19 cellular contexts compared by ENCODE assay signal in genomic region chr12:52212701-52213540, GRCh38. TPM values are rescaled to one million over a fixed set of nuclear protein-coding genes. Genes with fewer than 3 reads are reported as not detected.
DNase-seq lines count a peak whose midpoint lies in the region; ATAC-seq, FAIRE-seq and TF ChIP-seq lines count a peak whose summit lies in the region.
"Had no signal": no experiment of that assay in that cellular context is flagged by ENCODE, and none has a peak within 500 bp of the region (broad histone marks: within the 10 kb centered on the region; RNA-seq: fewer than 3 reads in every experiment).

No MANE protein-coding gene starts in this region.

- H3K4me2 ChIP-seq in HepG2 (ENCODE audit: low read depth, low read length) = no peak overlapping the region

- no peaks in the 10 kb centered on the region for H3K27me3 ChIP-seq in right lobe of liver
- peaks cover 12 to 30% of the 10 kb centered on the region in 2 experiments; a peak in 3 of 5 replicates for H3K27me3 ChIP-seq in HepG2 (ENCODE audit: control insufficient read depth in 1 of 2, insufficient read depth in 2 of 2, low read length in 2 of 2)
- no peaks in the 10 kb centered on the region for H3K27me3 ChIP-seq in Panc1 (ENCODE audit: control insufficient read depth, insufficient read depth, low read length)
- no peaks in the 10 kb centered on the region for H3K27me3 ChIP-seq in aorta (ENCODE audit: control insufficient read depth in 1 of 2, insufficient read depth in 2 of 2, low read length in 1 of 2)
- H3K27me3 ChIP-seq: colonic mucosa, Peyer's patch, vagina had no signal

- no peak overlapping the region for H3K4me3 ChIP-seq in right lobe of liver
- H3K4me3 ChIP-seq in HepG2 (replicated peaks in 1 of 3; ENCODE audit: insufficient read depth in 1 of 3, low read depth in 2 of 3, low read length in 3 of 3) = no peak overlapping the region
- H3K4me3 ChIP-seq in Panc1 (ENCODE audit: low read depth in 2 of 2, low read length in 2 of 2) = no peak overlapping the region
- no peak overlapping the region for H3K4me3 ChIP-seq in aorta (ENCODE audit: low read length in 2 of 2)
- H3K4me3 ChIP-seq in coronary artery = no peak overlapping the region
- H3K4me3 ChIP-seq: colonic mucosa, Peyer's patch, vagina had no signal

- no peak for TF ChIP-seq RAD21 in HepG2 (CRISPR knock-in tag; IDR thresholded peaks at IDR 0.05)

- intact Hi-C loops in right lobe of liver (cut with DNase I) = loop anchor here in 1 of 2 donors (5.0 kb wide), 1 partner anchor 46 kb away; no protein-coding TSS in a partner anchor
- intact Hi-C loops in HepG2 (cut with micrococcal nuclease; ENCODE audit: unreplicated experiment) = no loop called here
- intact Hi-C loops in Panc1 (cut with micrococcal nuclease; ENCODE audit: unreplicated experiment) = no loop called here
- intact Hi-C loops in aorta (cut with DNase I) = loop anchor here (5.0 kb wide), 2 partner anchors 109 to 114 kb away; partner anchors contain the start of gene KRT83 (in 1 of the 2)

- DNase-seq in right lobe of liver = peak in 2 of 3 donors; percentile 18 to 50
- DNase-seq in HepG2 (ENCODE audit: low spot score) = no peak
- no peak for DNase-seq in Panc1 (ENCODE audit: low read depth, low spot score)
- peak; percentile 67 for DNase-seq in mesenteric fat pad (ENCODE audit: low spot score)
- peak; percentile 26 to 33 for DNase-seq in aorta
- no peak for DNase-seq in substantia nigra (lab: John Stamatoyannopoulos, UW)
- DNase-seq in coronary artery (ENCODE audit: low spot score) = no peak
- DNase-seq: activated gamma-delta T cell, DMS 273 treated with DMSO at 0.1 percent for 48 hours had no signal

- BruUV-seq in HepG2 (replicated peaks; lab: Mats Ljungman, UMichigan) = no TSS peak
- BruUV-seq in Panc1 (replicated peaks; lab: Mats Ljungman, UMichigan) = no TSS peak

- no peak for TF ChIP-seq EP300 in HepG2 (IDR thresholded peaks at IDR 0.05; ENCODE audit: low read depth in 2 of 2, low read length in 2 of 2)
- TF ChIP-seq EP300 in HepG2 (CRISPR knock-in tag; IDR thresholded peaks at IDR 0.05; ENCODE audit: borderline replicate concordance) = no peak

- FAIRE-seq in HepG2 (lab: Jason Lieb, UNC) = no peak

- CTCF ChIA-PET in HepG2 (lab: Yijun Ruan, JAX; ENCODE audit: low intra/inter-chr PET ratio, low total read pairs) (interaction anchor here (1.2 to 1.6 kb wide), 5 partner anchors 34 to 73 kb away, joined by 3 to 21 read pairs (median 5); no protein-coding TSS in a partner anchor), Panc1 (lab: Charles Lee) (interaction anchor here (0.6 to 1.3 kb wide), 5 partner anchors 23 to 131 kb away, joined by 3 to 5 read pairs (median 3); no protein-coding TSS in a partner anchor)

- no peak for TF ChIP-seq CTCF in right lobe of liver (IDR thresholded peaks at IDR 0.05)
- no peak for TF ChIP-seq CTCF in HepG2 (CRISPR knock-in tag; IDR thresholded peaks at IDR 0.05)
- TF ChIP-seq CTCF in Panc1 (IDR thresholded peaks at IDR 0.05) = no peak
- TF ChIP-seq CTCF in coronary artery (IDR thresholded peaks at IDR 0.05) = no peak

- no peaks in the 10 kb centered on the region for H4K20me1 ChIP-seq in HepG2 (ENCODE audit: insufficient read depth, low read length)

- WGBS in right lobe of liver (ENCODE audit: insufficient coverage, low coverage, low lambda C conversion rate, missing lambda C conversion rate) = 41% methylated on average over 8 of the region's 13 CpGs
- WGBS in HepG2 (ENCODE audit: low lambda C conversion rate) = 17% methylated on average over 11 of the region's 13 CpGs
- WGBS in aorta, 2 donors = 92 to 94% methylated on average over 12 to 13 of the region's 13 CpGs

- H3K9me3 ChIP-seq in right lobe of liver (no peaks in the 10 kb centered on the region), HepG2 (ENCODE audit: low read length) (no peaks in the 10 kb centered on the region), Panc1 (ENCODE audit: control insufficient read depth, insufficient read depth, low read depth, low read length) (no peaks in the 10 kb centered on the region), aorta (ENCODE audit: control insufficient read depth, low read length) (no peaks in the 10 kb centered on the region)
- H3K9me3 ChIP-seq: colonic mucosa, Peyer's patch, vagina had no signal

- H3K79me2 ChIP-seq in HepG2 (ENCODE audit: insufficient read depth, low read length) = no peaks in the 10 kb centered on the region

- in situ Hi-C loops in HepG2 (cut with HindIII; ENCODE audit: extremely low pct_ligation_motif_present, low pct_unique_long_range_greater_than_20kb) (no loop called here), Panc1 (cut with HindIII; ENCODE audit: low pct_unique_long_range_greater_than_20kb, low sequenced_read_pairs) (no loop called here)

- no peak overlapping the region for H3K9ac ChIP-seq in HepG2 (ENCODE audit: insufficient read depth, low read depth, low read length)

- no peak overlapping the region for H3K27ac ChIP-seq in right lobe of liver
- no peak overlapping the region for H3K27ac ChIP-seq in HepG2 (ENCODE audit: extremely low read length, insufficient read depth, low read length)
- H3K27ac ChIP-seq in Panc1 (ENCODE audit: low read length) = peak overlapping the region; percentile 66
- H3K27ac ChIP-seq in aorta (ENCODE audit: low read depth in 1 of 2, low read length in 2 of 2) = no peak overlapping the region
- no peak overlapping the region for H3K27ac ChIP-seq in substantia nigra (ENCODE audit: low read depth, low read length, poor library complexity, severe bottlenecking)
- no peak overlapping the region for H3K27ac ChIP-seq in coronary artery
- H3K27ac ChIP-seq: colonic mucosa, Peyer's patch, vagina, WERI-Rb-1 had no signal

- TF ChIP-seq POLR2A in right lobe of liver (IDR thresholded peaks at IDR 0.05) (no peak), HepG2 (IDR thresholded peaks at IDR 0.05; ENCODE audit: insufficient read depth in 1 of 2, low read depth in 2 of 2, low read length in 2 of 2) (no peak)

- POLR2A ChIA-PET in HepG2 (lab: Yijun Ruan, JAX) = no interaction called here
- POLR2A ChIA-PET in Panc1 (lab: Charles Lee) = no interaction called here

- ATAC-seq in right lobe of liver = no peak
- ATAC-seq in HepG2 = no peak
- no peak for ATAC-seq in Panc1
- ATAC-seq in aorta (ENCODE audit: low FRiP score) = no peak
- ATAC-seq in HG02840 (IDR thresholded peaks at IDR 0.05; ENCODE audit: low FRiP score, unreplicated experiment) = no peak

- H3K4me1 ChIP-seq in right lobe of liver (no peaks in the 10 kb centered on the region), HepG2 (ENCODE audit: insufficient read depth, low read length) (no peaks in the 10 kb centered on the region), Panc1 (ENCODE audit: control insufficient read depth, insufficient read depth, low read length) (peaks cover 52% of the 10 kb centered on the region), aorta (ENCODE audit: control insufficient read depth in 1 of 2, insufficient read depth in 2 of 2, low read length in 2 of 2) (peaks cover 0 to 4% of the 10 kb centered on the region in 2 donors)

- H3K36me3 ChIP-seq in right lobe of liver (no peaks in the 10 kb centered on the region), HepG2 (replicated peaks in 1 of 2; ENCODE audit: control insufficient read depth in 1 of 2, insufficient read depth in 2 of 2, low read length in 2 of 2) (no peaks in the 10 kb centered on the region), Panc1 (ENCODE audit: control insufficient read depth, insufficient read depth, low read length) (no peaks in the 10 kb centered on the region), aorta (ENCODE audit: control insufficient read depth in 1 of 2, insufficient read depth in 2 of 2, low read length in 1 of 2) (no peaks in the 10 kb centered on the region)
- H3K36me3 ChIP-seq: colonic mucosa, Peyer's patch, vagina, WERI-Rb-1 had no signal

- no peak overlapping the region for H2AFZ ChIP-seq in HepG2 (ENCODE audit: low read length)

RNA-seq across cellular contexts. Expression of gene KRT7, which starts 20.1 kb away (rescaled TPM):
- total RNA-seq in right lobe of liver (10 to 100 TPM in 3 of 6 experiments, 1 to 10 TPM in 3; 3.4 to 19.2 (median 10.7) TPM), HepG2 (2016; rRNA removed; fragmentation: Illumina TruSeq; extraction: Trizol) (not detected in 2 replicates), Panc1 (2021; ENCODE audit: unreplicated experiment) (16.8 TPM), mesenteric fat pad (11.7 TPM), aorta (10 to 100 TPM in 1 of 2 donors, 1 to 10 TPM in 1; 8.7 to 17.3 TPM)
- total RNA-seq in HepG2 (2016; cell fraction: cytosol; rRNA removed; fragmentation: Illumina TruSeq; extraction: Trizol; ENCODE audit: low read depth) = not detected in 2 replicates
- total RNA-seq in HepG2 (2016; cell fraction: insoluble cytoplasmic fraction; rRNA removed; fragmentation: Illumina TruSeq; extraction: Trizol) = not detected in 2 replicates
- 0.31 TPM in 1 of 2 replicates, not detected in the other for total RNA-seq in HepG2 (2016; cell fraction: membrane; rRNA removed; fragmentation: Illumina TruSeq; extraction: Trizol)
- total RNA-seq in HepG2 (2016; cell fraction: nucleus; rRNA removed; fragmentation: Illumina TruSeq; extraction: Trizol) = not detected in 2 replicates
- polyA plus RNA-seq in HepG2 (2011; rRNA removed) (0.83 TPM in 1 of 2 replicates, not detected in the other), aorta (100 to 1,000 TPM in 1 of 2 donors, 10 to 100 TPM in 1; 82.6 to 110 TPM)
- polyA plus RNA-seq in HepG2 (2011; cell fraction: cytosol; rRNA removed) = 0.47 and 1.2 TPM in 2 replicates
- polyA plus RNA-seq in HepG2 (2011; cell fraction: nucleus; rRNA removed) = not detected in 2 replicates
- polyA plus RNA-seq in HepG2 (2012) = not detected in 2 replicates
- 0.34 TPM in 1 of 2 replicates, not detected in the other for polyA plus RNA-seq in HepG2 (2016; cell fraction: cytosol; fragmentation: Illumina TruSeq; extraction: Trizol; ENCODE audit: low read depth)
- not detected in 2 replicates for polyA plus RNA-seq in HepG2 (2016; cell fraction: insoluble cytoplasmic fraction; fragmentation: Illumina TruSeq; extraction: Trizol; ENCODE audit: low read depth)
- polyA plus RNA-seq in HepG2 (2016; cell fraction: membrane; fragmentation: Illumina TruSeq; extraction: Trizol; ENCODE audit: low read depth) = not detected in 2 replicates
- not detected in 2 replicates for polyA plus RNA-seq in HepG2 (2016; cell fraction: nucleus; fragmentation: Illumina TruSeq; extraction: Trizol; ENCODE audit: insufficient read depth, low read depth)
- polyA minus RNA-seq in HepG2 (2011; rRNA and poly(A)+ RNA removed; ENCODE audit: low replicate concordance) = 646 TPM in 1 of 2 replicates, not detected in the other
- polyA minus RNA-seq in HepG2 (2011; cell fraction: cytosol; rRNA and poly(A)+ RNA removed) = 4.2 and 7.9 TPM in 2 replicates
- polyA minus RNA-seq in HepG2 (2011; cell fraction: nucleus; rRNA and poly(A)+ RNA removed) = 1.5 and 2.7 TPM in 2 replicates
- 19.1 TPM for polyA plus RNA-seq in Panc1 (2012; ENCODE audit: insufficient read length)
- total RNA-seq: G401, occipital lobe, SK-MEL-5 had no signal

RNA-seq across cellular contexts. Expression of gene KRT80, which starts 21.1 kb away (rescaled TPM):
- total RNA-seq in right lobe of liver = under 1 TPM; 0.09 to 0.51 (median 0.15) TPM
- 0.27 and 0.58 TPM in 2 replicates for total RNA-seq in HepG2 (2016; rRNA removed; fragmentation: Illumina TruSeq; extraction: Trizol)
- 0.10 TPM in 1 of 2 replicates, not detected in the other for total RNA-seq in HepG2 (2016; cell fraction: cytosol; rRNA removed; fragmentation: Illumina TruSeq; extraction: Trizol; ENCODE audit: low read depth)
- total RNA-seq in HepG2 (2016; cell fraction: insoluble cytoplasmic fraction; rRNA removed; fragmentation: Illumina TruSeq; extraction: Trizol) = 0.37 and 0.39 TPM in 2 replicates
- 0.34 and 0.38 TPM in 2 replicates for total RNA-seq in HepG2 (2016; cell fraction: membrane; rRNA removed; fragmentation: Illumina TruSeq; extraction: Trizol)
- total RNA-seq in HepG2 (2016; cell fraction: nucleus; rRNA removed; fragmentation: Illumina TruSeq; extraction: Trizol) = 0.41 and 0.53 TPM in 2 replicates
- 0.53 and 0.76 TPM in 2 replicates for polyA plus RNA-seq in HepG2 (2011; rRNA removed)
- 0.43 and 0.69 TPM in 2 replicates for polyA plus RNA-seq in HepG2 (2011; cell fraction: cytosol; rRNA removed)
- polyA plus RNA-seq in HepG2 (2011; cell fraction: nucleus; rRNA removed) = 0.71 and 0.74 TPM in 2 replicates
- polyA plus RNA-seq in HepG2 (2012) = 0.08 and 0.25 TPM in 2 replicates
- polyA plus RNA-seq in HepG2 (2016; cell fraction: cytosol; fragmentation: Illumina TruSeq; extraction: Trizol; ENCODE audit: low read depth) = 0.09 and 0.11 TPM in 2 replicates
- polyA plus RNA-seq in HepG2 (2016; cell fraction: insoluble cytoplasmic fraction; fragmentation: Illumina TruSeq; extraction: Trizol; ENCODE audit: low read depth) = 0.62 and 0.85 TPM in 2 replicates
- polyA plus RNA-seq in HepG2 (2016; cell fraction: membrane; fragmentation: Illumina TruSeq; extraction: Trizol; ENCODE audit: low read depth) = 0.37 and 0.48 TPM in 2 replicates
- polyA plus RNA-seq in HepG2 (2016; cell fraction: nucleus; fragmentation: Illumina TruSeq; extraction: Trizol; ENCODE audit: insufficient read depth, low read depth) = 0.92 and 1.2 TPM in 2 replicates
- polyA minus RNA-seq in HepG2 (2011; rRNA and poly(A)+ RNA removed; ENCODE audit: low replicate concordance) = 1.4 and 134 TPM in 2 replicates
- polyA minus RNA-seq in HepG2 (2011; cell fraction: cytosol; rRNA and poly(A)+ RNA removed) = 0.70 and 1.1 TPM in 2 replicates
- 0.26 and 0.62 TPM in 2 replicates for polyA minus RNA-seq in HepG2 (2011; cell fraction: nucleus; rRNA and poly(A)+ RNA removed)
- 51.5 TPM for total RNA-seq in Panc1 (2021; ENCODE audit: unreplicated experiment)
- 30.3 TPM for polyA plus RNA-seq in Panc1 (2012; ENCODE audit: insufficient read length)
- not detected for total RNA-seq in mesenteric fat pad
- total RNA-seq in aorta = under 1 TPM; 0.12 to 0.71 TPM
- under 1 TPM in 1 of 2 donors, not detected in 1; 0.20 TPM for polyA plus RNA-seq in aorta
- total RNA-seq: activated CD8-positive, alpha-beta T cell treated with anti-CD3 and anti-CD28 coated beads for 36 hours; H7; occipital lobe had no signal

Comparison
In these comparisons a context has a peak if more than half of its experiments do, and no peak if none do; other contexts are left out.
1. DNase-seq: peak in right lobe of liver (2 of 3), mesenteric fat pad (single experiment) and aorta (2 of 2); none in HepG2 (single experiment), Panc1 (single experiment), substantia nigra (0 of 49) and coronary artery (single experiment).
2. RNA of gene KRT80, which starts 21.1 kb away (total RNA-seq): 51.5 TPM in Panc1 (single experiment); 0.12 to 0.71 TPM in aorta, 0.10 to 0.58 TPM in HepG2, 0.09 to 0.51 TPM in right lobe of liver and not detected in mesenteric fat pad (single experiment); every median in the first group is over 10 times any median in the second.
3. intact Hi-C loops: an anchor here in aorta (5.0 kb wide); none called in HepG2 and Panc1.